ENCODE assay signal across 27 cellular contexts in genomic region chr10:3578682-3579081, GRCh38.
"Had no signal": no experiment of that assay in that cellular context is flagged by ENCODE, and none has a peak within 500 bp of the region (broad histone marks: within the 10 kb centered on the region; RNA-seq: fewer than 3 reads in every experiment).

No MANE protein-coding gene starts in this region.

- H3K4me3 Mint-ChIP-seq: effector memory CD8-positive, alpha-beta T cell; endodermal cell had no signal

- H3K9me3 ChIP-seq: colonic mucosa, esophagus muscularis mucosa, esophagus squamous epithelium, gastrocnemius medialis, gastroesophageal sphincter, heart left ventricle, heart right ventricle had no signal

- H3K9me3 Mint-ChIP-seq: effector memory CD8-positive, alpha-beta T cell; endodermal cell had no signal

- ATAC-seq: effector memory CD8-positive, alpha-beta T cell; esophagus mucosa; foreskin keratinocyte; gastrocnemius medialis; gastroesophageal sphincter; heart left ventricle; heart right ventricle had no signal

- H3K36me3 ChIP-seq: colonic mucosa, esophagus muscularis mucosa, esophagus squamous epithelium, gastrocnemius medialis, gastroesophageal sphincter, heart left ventricle, heart right ventricle had no signal

- FAIRE-seq: endothelial cell of umbilical vein, frontal cortex had no signal

- H2AFZ ChIP-seq: hepatocyte had no signal

- H3K4me2 ChIP-seq: hepatocyte had no signal

- H3K27me3 ChIP-seq: colonic mucosa, dorsolateral prefrontal cortex, esophagus muscularis mucosa, esophagus squamous epithelium, foreskin keratinocyte, gastrocnemius medialis, gastroesophageal sphincter, heart left ventricle, heart right ventricle, hepatocyte had no signal

- H3K27ac Mint-ChIP-seq: effector memory CD8-positive, alpha-beta T cell; endodermal cell had no signal

- H3K4me1 ChIP-seq: colonic mucosa, esophagus squamous epithelium, foreskin keratinocyte had no signal

- DNase-seq: colonic mucosa; cortex of kidney; dermis blood vessel endothelial cell; dorsolateral prefrontal cortex; effector CD4-positive, alpha-beta T cell; effector CD8-positive, alpha-beta T cell; effector memory CD4-positive, alpha-beta T cell; effector memory CD8-positive, alpha-beta T cell; endodermal cell; esophagus squamous epithelium; foreskin fibroblast; foreskin keratinocyte; foreskin melanocyte; gastrocnemius medialis; glutamatergic neuron; head of caudate nucleus; heart left ventricle; heart right ventricle; hippocampal formation had no signal

- H3K27ac ChIP-seq: colonic mucosa, coronary artery, dorsolateral prefrontal cortex, epithelial cell of prostate, esophagus muscularis mucosa, esophagus squamous epithelium, foreskin keratinocyte, gastrocnemius medialis, gastroesophageal sphincter, heart left ventricle, heart right ventricle, hepatocyte had no signal

- H3K79me2 ChIP-seq: hepatocyte had no signal

- H3K4me3 ChIP-seq: colonic mucosa, coronary artery, dorsolateral prefrontal cortex, esophagus muscularis mucosa, esophagus squamous epithelium, gastrocnemius medialis, gastroesophageal sphincter, heart left ventricle, heart right ventricle, hepatocyte had no signal
